In the genomic region with DNA sequence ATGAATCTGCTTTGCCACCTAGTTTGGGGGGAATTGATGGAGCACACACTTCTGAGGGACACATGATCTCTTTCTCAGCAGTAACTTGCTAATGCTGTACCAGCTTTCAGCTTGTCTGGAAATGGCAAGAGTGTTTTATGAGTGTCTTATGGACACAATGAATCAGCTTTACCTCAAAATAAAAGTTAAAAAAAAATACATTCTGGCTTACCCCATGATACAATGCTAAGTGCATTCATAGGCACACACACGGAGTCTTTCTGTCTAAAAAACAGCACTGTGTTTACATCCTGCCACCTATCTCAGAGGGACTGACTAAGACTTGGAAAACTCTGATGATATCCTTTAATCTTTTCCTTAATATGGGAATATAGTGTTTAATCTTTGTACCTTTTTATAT, we compare ENCODE assay signal across 21 cellular contexts.
A peak's percentile ranks its signal among the peaks of the same experiment; 100 is the strongest.
DNase-seq lines count a peak whose midpoint lies in the region; ATAC-seq and TF ChIP-seq lines count a peak whose summit lies in the region.
"Had no signal": no experiment of that assay in that cellular context is flagged by ENCODE, and none has a peak within 500 bp of the region (broad histone marks: within the 10 kb centered on the region; RNA-seq: fewer than 3 reads in every experiment).

No MANE protein-coding gene starts in this region.

- ATAC-seq in activated CD8-positive, alpha-beta T cell treated with anti-CD3 and anti-CD28 coated beads for 36 hours = no peak
- ATAC-seq in HG02588 (IDR thresholded peaks at IDR 0.05; ENCODE audit: unreplicated experiment) (no peak), GM21367 (IDR thresholded peaks at IDR 0.05; ENCODE audit: unreplicated experiment) (no peak)
- ATAC-seq: HepG2; natural killer cell treated with Interleukin-12 subunit alpha and Interleukin-12 subunit beta and Interleukin-15 and Interleukin-18, amount 100 ng/mL, for 72 hours had no signal

- H3K4me3 ChIP-seq in SJSA1 = no peak overlapping the region
- H3K4me3 ChIP-seq in esophagus squamous epithelium = no peak overlapping the region
- no peak overlapping the region for H3K4me3 ChIP-seq in skeletal muscle satellite cell (ENCODE audit: low read length)
- H3K4me3 ChIP-seq in effector memory CD4-positive, alpha-beta T cell (ENCODE audit: insufficient read depth, low read depth, low read length, poor library complexity, severe bottlenecking) = no peak overlapping the region
- H3K4me3 ChIP-seq: HAP-1 had no signal

- peaks cover 12% of the 10 kb centered on the region for H3K9me3 Mint-ChIP-seq in activated CD8-positive, alpha-beta T cell treated with anti-CD3 and anti-CD28 coated beads for 36 hours
- H3K9me3 Mint-ChIP-seq: brain had no signal

- H3K4me3 Mint-ChIP-seq in activated CD8-positive, alpha-beta T cell treated with anti-CD3 and anti-CD28 coated beads for 36 hours = no peak overlapping the region
- H3K4me3 Mint-ChIP-seq: B cell; brain; natural killer cell treated with Interleukin-12 subunit alpha and Interleukin-12 subunit beta and Interleukin-15 and Interleukin-18, amount 100 ng/mL, for 72 hours had no signal

- H3K4me1 Mint-ChIP-seq in activated CD8-positive, alpha-beta T cell treated with anti-CD3 and anti-CD28 coated beads for 36 hours (ENCODE audit: low read depth) = no peaks in the 10 kb centered on the region
- H3K4me1 Mint-ChIP-seq: B cell had no signal

- H3K27me3 ChIP-seq in SJSA1 (replicated peaks) (no peaks in the 10 kb centered on the region), esophagus squamous epithelium (no peaks in the 10 kb centered on the region), skeletal muscle satellite cell (ENCODE audit: control insufficient read depth, insufficient read depth, low read length) (no peaks in the 10 kb centered on the region)
- no peaks in the 10 kb centered on the region for H3K27me3 ChIP-seq in effector memory CD4-positive, alpha-beta T cell (replicated peaks; ENCODE audit: control insufficient read depth, insufficient read depth, low read length, poor library complexity, severe bottlenecking)

- H3K4me2 ChIP-seq in skeletal muscle satellite cell (ENCODE audit: low read length) = peak overlapping the region; percentile 10
- H3K4me2 ChIP-seq: SK-N-SH had no signal

- DNase-seq in EL (peak; percentile 47), SJSA1 (ENCODE audit: low read depth in 1 of 2, low spot score in 2 of 2) (peak in 1 of 2 experiments; percentile 32), esophagus squamous epithelium (lab: John Stamatoyannopoulos, UW) (no peak)
- DNase-seq in effector memory CD4-positive, alpha-beta T cell = no peak
- no peak for DNase-seq in activated CD8-positive, alpha-beta T cell treated with anti-CD3 and anti-CD28 coated beads for 36 hours
- DNase-seq: activated CD4-positive, alpha-beta T cell treated with anti-CD3 and anti-CD28 coated beads for 4 hours; activated CD8-positive, alpha-beta memory T cell treated with anti-CD3 and anti-CD28 coated beads, Interleukin-2, amount 50 U/mL, for 4 hours; activated naive CD4-positive, alpha-beta T cell treated with Interleukin-2 at 50 U/mL for 16 hours; effector CD4-positive, alpha-beta T cell; NCI-H2081 treated with DMSO at 0.1 percent for 48 hours; NCI-H526; OCI-M1; SK-N-SH had no signal

- TF ChIP-seq CTCF in esophagus squamous epithelium (IDR thresholded peaks at IDR 0.05) = no peak
- TF ChIP-seq CTCF in activated CD8-positive, alpha-beta T cell treated with anti-CD3 and anti-CD28 coated beads for 36 hours (IDR thresholded peaks at IDR 0.05) = no peak

- peak overlapping the region; percentile 72 for H3K9ac ChIP-seq in skeletal muscle satellite cell (ENCODE audit: low read depth, low read length)
- H3K9ac ChIP-seq: SK-N-SH had no signal

- H3K27ac Mint-ChIP-seq in activated CD8-positive, alpha-beta T cell treated with anti-CD3 and anti-CD28 coated beads for 36 hours = no peak overlapping the region
- H3K27ac Mint-ChIP-seq: B cell; brain; natural killer cell treated with Interleukin-12 subunit alpha and Interleukin-12 subunit beta and Interleukin-15 and Interleukin-18, amount 100 ng/mL, for 72 hours had no signal

- H3K9me3 ChIP-seq in SJSA1 (replicated peaks) = no peaks in the 10 kb centered on the region
- no peaks in the 10 kb centered on the region for H3K9me3 ChIP-seq in esophagus squamous epithelium
- no peaks in the 10 kb centered on the region for H3K9me3 ChIP-seq in skeletal muscle satellite cell (replicated peaks; ENCODE audit: low read length)
- no peaks in the 10 kb centered on the region for H3K9me3 ChIP-seq in effector memory CD4-positive, alpha-beta T cell (ENCODE audit: control insufficient read depth, low read length)
- H3K9me3 ChIP-seq: HAP-1, SK-N-SH had no signal

- no peaks in the 10 kb centered on the region for H3K36me3 Mint-ChIP-seq in activated CD8-positive, alpha-beta T cell treated with anti-CD3 and anti-CD28 coated beads for 36 hours (ENCODE audit: low read depth)
- H3K36me3 Mint-ChIP-seq: brain; natural killer cell treated with Interleukin-12 subunit alpha and Interleukin-12 subunit beta and Interleukin-15 and Interleukin-18, amount 100 ng/mL, for 72 hours had no signal

- POLR2A ChIA-PET in activated CD8-positive, alpha-beta T cell treated with anti-CD3 and anti-CD28 coated beads for 36 hours (lab: Charles Lee) = no interaction called here

- WGBS in esophagus squamous epithelium, 2 donors = 30 to 56% methylated on average over 1 of the region's 1 CpG

- H3K4me1 ChIP-seq in SJSA1 (replicated peaks) = peaks cover 37% of the 10 kb centered on the region
- H3K4me1 ChIP-seq in esophagus squamous epithelium = peaks cover 0 to 16% (median 6%) of the 10 kb centered on the region in 3 donors
- H3K4me1 ChIP-seq in skeletal muscle satellite cell (ENCODE audit: control insufficient read depth, insufficient read depth, low read length) = peaks cover 49% of the 10 kb centered on the region
- no peaks in the 10 kb centered on the region for H3K4me1 ChIP-seq in effector memory CD4-positive, alpha-beta T cell (ENCODE audit: control insufficient read depth, insufficient read depth, low read length, poor library complexity, severe bottlenecking)
- H3K4me1 ChIP-seq: HAP-1 had no signal

- no peak for TF ChIP-seq POLR2A in esophagus squamous epithelium (IDR thresholded peaks at IDR 0.05)

- H3K27me3 Mint-ChIP-seq in activated CD8-positive, alpha-beta T cell treated with anti-CD3 and anti-CD28 coated beads for 36 hours = no peaks in the 10 kb centered on the region
- H3K27me3 Mint-ChIP-seq: B cell; brain; natural killer cell treated with Interleukin-12 subunit alpha and Interleukin-12 subunit beta and Interleukin-15 and Interleukin-18, amount 100 ng/mL, for 72 hours had no signal

- intact Hi-C loops in esophagus squamous epithelium (cut with DNase I) = no loop called here
- intact Hi-C loops in activated CD8-positive, alpha-beta T cell treated with anti-CD3 and anti-CD28 coated beads for 36 hours (cut with micrococcal nuclease) = no loop called here

- CTCF ChIA-PET in activated CD8-positive, alpha-beta T cell treated with anti-CD3 and anti-CD28 coated beads for 36 hours (lab: Charles Lee) = no interaction called here

- H3K36me3 ChIP-seq in SJSA1 = no peaks in the 10 kb centered on the region
- no peaks in the 10 kb centered on the region for H3K36me3 ChIP-seq in esophagus squamous epithelium
- no peaks in the 10 kb centered on the region for H3K36me3 ChIP-seq in skeletal muscle satellite cell (ENCODE audit: insufficient read depth, low read length)
- no peaks in the 10 kb centered on the region for H3K36me3 ChIP-seq in effector memory CD4-positive, alpha-beta T cell (ENCODE audit: control insufficient read depth, insufficient read depth, low read length)
- H3K36me3 ChIP-seq: HAP-1 had no signal

- H3K27ac ChIP-seq in SJSA1 (peak overlapping the region; percentile 73), esophagus squamous epithelium (peak overlapping the region; percentile 14 to 76 (median 54))
- H3K27ac ChIP-seq in effector memory CD4-positive, alpha-beta T cell (ENCODE audit: insufficient read depth, low read length, poor library complexity, severe bottlenecking) = no peak overlapping the region
